In the genomic region with DNA sequence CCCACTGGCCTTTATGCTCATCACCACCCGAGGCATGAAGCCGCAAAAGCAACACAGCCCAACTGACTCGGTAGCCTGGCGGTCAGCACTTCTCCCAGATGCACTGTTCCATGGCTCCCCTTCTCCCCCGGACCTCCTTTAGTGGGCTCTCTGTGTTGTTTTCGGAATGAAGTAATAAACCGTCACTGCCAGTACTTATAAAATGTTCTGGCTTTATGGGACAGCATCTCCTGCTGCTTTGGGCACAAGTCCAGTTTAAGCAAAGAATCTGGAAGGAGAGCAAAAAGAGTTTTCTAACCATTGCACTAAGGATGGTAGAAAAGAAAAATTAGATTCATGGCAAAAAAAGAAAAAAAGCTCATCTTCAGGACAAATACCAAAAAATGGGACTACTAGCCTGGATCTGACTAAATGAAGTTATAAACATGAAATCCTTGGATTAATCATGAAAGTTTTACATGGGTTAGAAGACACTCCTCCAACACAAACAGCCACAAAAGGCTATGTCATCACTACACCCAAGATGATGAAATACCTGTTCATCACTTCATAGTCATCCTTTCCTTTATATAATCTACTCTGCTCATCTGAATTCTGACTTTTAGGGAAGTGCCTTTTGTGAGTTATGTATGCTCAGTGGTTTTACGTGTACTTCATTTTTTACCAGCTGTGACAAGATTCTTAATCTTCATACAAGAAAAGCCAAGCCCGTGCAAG, we compare ENCODE assay signal across 1 cellular context.
TF ChIP-seq lines count a peak whose summit lies in the region.

No MANE protein-coding gene starts in this region.

TF ChIP-seq in K562, 482 proteins besides CTCF, POLR2A, EP300 and RAD21 (continued from another document):
- TF ChIP-seq, protein P1, sequence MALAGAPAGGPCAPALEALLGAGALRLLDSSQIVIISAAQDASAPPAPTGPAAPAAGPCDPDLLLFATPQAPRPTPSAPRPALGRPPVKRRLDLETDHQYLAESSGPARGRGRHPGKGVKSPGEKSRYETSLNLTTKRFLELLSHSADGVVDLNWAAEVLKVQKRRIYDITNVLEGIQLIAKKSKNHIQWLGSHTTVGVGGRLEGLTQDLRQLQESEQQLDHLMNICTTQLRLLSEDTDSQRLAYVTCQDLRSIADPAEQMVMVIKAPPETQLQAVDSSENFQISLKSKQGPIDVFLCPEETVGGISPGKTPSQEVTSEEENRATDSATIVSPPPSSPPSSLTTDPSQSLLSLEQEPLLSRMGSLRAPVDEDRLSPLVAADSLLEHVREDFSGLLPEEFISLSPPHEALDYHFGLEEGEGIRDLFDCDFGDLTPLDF (CRISPR knock-in tag; IDR thresholded peaks at IDR 0.05), result no peak
- TF ChIP-seq CEBPG (CRISPR knock-in tag; IDR thresholded peaks at IDR 0.05), result no peak
- peak; percentile 86 to 90 for TF ChIP-seq CEBPG (tag; conservative IDR thresholded peaks at IDR 0.05 in 1 of 2, IDR thresholded peaks at IDR 0.05 in 1 of 2)
- TF ChIP-seq GABPA (tag; conservative IDR thresholded peaks at IDR 0.05; ENCODE audit: low read depth), result no peak
- no peak for TF ChIP-seq ZC3H4 (CRISPR knock-in tag; IDR thresholded peaks at IDR 0.05; ENCODE audit: borderline replicate concordance)
- no peak for TF ChIP-seq ZNF79 (CRISPR knock-in tag; IDR thresholded peaks at IDR 0.05; ENCODE audit: low read depth)
- no peak for TF ChIP-seq LEF1 (IDR thresholded peaks at IDR 0.05)
- no peak for TF ChIP-seq POLR3A (IDR thresholded peaks at IDR 0.05; ENCODE audit: borderline replicate concordance, extremely low read depth, insufficient read depth, insufficient read length)
- TF ChIP-seq POLR2H (tag; IDR thresholded peaks at IDR 0.05; ENCODE audit: low read depth), result no peak
- no peak for TF ChIP-seq ZFP1 (CRISPR knock-in tag; IDR thresholded peaks at IDR 0.05)
- no peak for TF ChIP-seq POLR3G (IDR thresholded peaks at IDR 0.05; ENCODE audit: extremely low read depth, insufficient read length, insufficient replicate concordance)
- TF ChIP-seq, protein P2, sequence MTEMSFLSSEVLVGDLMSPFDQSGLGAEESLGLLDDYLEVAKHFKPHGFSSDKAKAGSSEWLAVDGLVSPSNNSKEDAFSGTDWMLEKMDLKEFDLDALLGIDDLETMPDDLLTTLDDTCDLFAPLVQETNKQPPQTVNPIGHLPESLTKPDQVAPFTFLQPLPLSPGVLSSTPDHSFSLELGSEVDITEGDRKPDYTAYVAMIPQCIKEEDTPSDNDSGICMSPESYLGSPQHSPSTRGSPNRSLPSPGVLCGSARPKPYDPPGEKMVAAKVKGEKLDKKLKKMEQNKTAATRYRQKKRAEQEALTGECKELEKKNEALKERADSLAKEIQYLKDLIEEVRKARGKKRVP (CRISPR knock-in tag; IDR thresholded peaks at IDR 0.05), result peak; percentile 74
- no peak for TF ChIP-seq NCOR1 (IDR thresholded peaks at IDR 0.05)
- TF ChIP-seq CXXC5 (CRISPR knock-in tag; IDR thresholded peaks at IDR 0.05), result no peak
- TF ChIP-seq ELF4 (CRISPR knock-in tag; IDR thresholded peaks at IDR 0.05), result no peak
- TF ChIP-seq HDAC3 (IDR thresholded peaks at IDR 0.05; ENCODE audit: borderline replicate concordance, partially characterized antibody), result no peak
- TF ChIP-seq SMARCB1 (IDR thresholded peaks at IDR 0.05; ENCODE audit: insufficient read length, low read depth), result no peak
- TF ChIP-seq ZSCAN32 (CRISPR knock-in tag; IDR thresholded peaks at IDR 0.05), result 0 out of 2 replicates have a peak, but pooled peaks have one; percentile 59
